9 cellular contexts compared by ENCODE assay signal in the genomic region with DNA sequence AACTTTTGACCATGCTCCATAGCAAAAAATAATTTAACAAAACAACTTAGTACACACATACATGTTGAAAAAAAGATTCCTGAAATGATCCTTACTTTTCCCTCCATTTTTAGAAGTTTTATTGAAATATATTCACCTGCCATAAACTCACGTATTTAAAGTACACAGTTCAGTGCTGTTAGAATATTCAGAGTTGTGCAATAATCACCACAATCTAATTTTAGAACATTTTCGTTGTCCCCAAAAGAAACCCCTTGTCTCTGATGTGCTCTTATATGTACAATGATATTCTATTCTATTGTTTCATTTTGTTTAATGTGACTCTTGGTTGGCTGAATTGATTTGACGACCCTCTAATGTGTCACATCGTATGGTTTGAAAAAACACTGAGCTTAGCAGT. TPM values are rescaled to one million over a fixed set of nuclear protein-coding genes. Genes with fewer than 3 reads are reported as not detected.
"Had no signal": no experiment of that assay in that cellular context is flagged by ENCODE, and none has a peak within 500 bp of the region (broad histone marks: within the 10 kb centered on the region; RNA-seq: fewer than 3 reads in every experiment).

No MANE protein-coding gene starts in this region.

- H3K36me3 Mint-ChIP-seq: IgD-negative memory B cell had no signal

- H3K27ac Mint-ChIP-seq: HFFc6, IgD-negative memory B cell had no signal

- H3K4me3 ChIP-seq: GM23248, HAP-1 had no signal

- ATAC-seq: HCT116 had no signal

- H3K36me3 ChIP-seq: HAP-1 had no signal

- H3K9ac ChIP-seq: GM23248 had no signal

- H3K27ac ChIP-seq: GM23248, HL-60 had no signal

- DNase-seq: GM23248, GOT3, H7, HFFc6, KG1 had no signal

- H3K4me1 Mint-ChIP-seq: IgD-negative memory B cell had no signal

- H2AFZ ChIP-seq: GM23248 had no signal

- H3K4me1 ChIP-seq: HAP-1 had no signal

- H3K9me3 Mint-ChIP-seq: HFFc6 had no signal

- H3K4me3 Mint-ChIP-seq: HFFc6, IgD-negative memory B cell had no signal

- H3K9me3 ChIP-seq: HAP-1 had no signal

RNA-seq across cellular contexts. Expression of a gene that starts 15.9 kb away (rescaled TPM):
- total RNA-seq: H7 had no signal
- polyA plus RNA-seq: IgD-negative memory B cell had no signal
